Comparison of ENCODE assay signal across 8 cellular contexts in the genomic region with DNA sequence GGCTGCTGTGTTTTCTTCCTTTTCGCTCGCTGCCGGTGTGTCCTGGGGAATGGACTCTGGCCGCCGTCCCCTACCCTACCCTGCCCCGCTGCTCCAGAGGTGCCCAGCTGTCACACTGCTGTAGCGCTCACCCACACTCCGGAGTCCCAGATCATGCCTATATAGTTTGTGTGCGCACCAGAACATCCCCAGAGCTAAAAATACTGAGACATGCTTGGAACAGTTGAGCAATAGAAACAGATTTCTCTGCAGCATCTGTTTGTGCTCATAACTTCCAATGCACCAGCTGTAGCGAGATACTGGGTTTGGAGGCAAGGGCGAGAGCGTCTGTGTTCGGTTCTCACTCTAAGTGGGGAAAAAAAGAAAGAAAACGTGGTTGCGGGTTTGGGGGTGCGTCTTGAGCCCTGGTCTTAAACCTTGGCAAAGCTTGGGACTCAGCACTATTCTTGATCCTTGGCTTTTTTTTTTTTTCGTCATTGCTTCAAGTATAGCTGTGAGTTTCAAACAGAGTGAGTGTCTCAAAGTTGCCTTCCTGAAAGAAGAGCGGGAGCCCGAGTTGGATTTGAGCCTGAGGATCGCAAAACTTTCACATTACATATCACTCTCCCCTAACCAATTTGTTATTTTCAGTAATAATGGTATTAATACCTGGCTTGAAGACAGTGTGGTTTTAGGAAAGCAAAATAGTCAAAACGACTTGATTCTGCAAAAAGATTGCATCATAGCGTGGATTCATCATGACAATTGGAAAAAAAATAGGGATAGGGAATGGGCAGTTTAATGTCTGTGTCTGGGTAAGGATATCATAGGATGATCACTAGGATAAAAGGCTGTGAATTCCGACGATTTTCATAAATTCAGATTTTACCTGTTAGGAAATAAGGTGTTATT. TPM values are rescaled to one million over a fixed set of nuclear protein-coding genes. Genes with fewer than 3 reads are reported as not detected.
DNase-seq lines count a peak whose midpoint lies in the region; ATAC-seq, FAIRE-seq and TF ChIP-seq lines count a peak whose summit lies in the region.

No MANE protein-coding gene starts in this region.

- peaks cover 20% of the 10 kb centered on the region for H3K4me1 Mint-ChIP-seq in activated naive CD4-positive, alpha-beta T cell treated with anti-CD3 and anti-CD28 coated beads, Interleukin-2, amount 10 ng/mL, durations not matched to agents 7 days and 5 days
- H3K4me1 Mint-ChIP-seq in activated CD4-positive, alpha-beta memory T cell treated with anti-CD3 and anti-CD28 coated beads for 36 hours (ENCODE audit: low read depth): peaks cover 20% of the 10 kb centered on the region

- POLR2A ChIA-PET in activated CD4-positive, alpha-beta memory T cell treated with anti-CD3 and anti-CD28 coated beads for 36 hours (lab: Charles Lee): no interaction called here

- FAIRE-seq in pancreas (lab: Jason Lieb, UNC): no peak

- CTCF ChIA-PET in activated naive CD4-positive, alpha-beta T cell treated with anti-CD3 and anti-CD28 coated beads, Interleukin-2, amount 10 ng/mL, durations not matched to agents 7 days and 5 days (lab: Charles Lee): interaction anchor here (2.0 kb wide), 1 partner anchor 563 kb away, joined by 6 read pairs; no protein-coding TSS in a partner anchor
- CTCF ChIA-PET in activated CD4-positive, alpha-beta memory T cell treated with anti-CD3 and anti-CD28 coated beads for 36 hours (lab: Charles Lee): no interaction called here

- H3K27me3 Mint-ChIP-seq in activated naive CD4-positive, alpha-beta T cell treated with anti-CD3 and anti-CD28 coated beads, Interleukin-2, amount 10 ng/mL, durations not matched to agents 7 days and 5 days: peaks cover 40% of the 10 kb centered on the region
- peaks cover 60% of the 10 kb centered on the region for H3K27me3 Mint-ChIP-seq in activated CD4-positive, alpha-beta memory T cell treated with anti-CD3 and anti-CD28 coated beads for 36 hours

- no peaks in the 10 kb centered on the region for H3K9me3 Mint-ChIP-seq in activated naive CD4-positive, alpha-beta T cell treated with anti-CD3 and anti-CD28 coated beads, Interleukin-2, amount 10 ng/mL, durations not matched to agents 7 days and 5 days
- H3K9me3 Mint-ChIP-seq in activated CD4-positive, alpha-beta memory T cell treated with anti-CD3 and anti-CD28 coated beads for 36 hours: no peaks in the 10 kb centered on the region

- H3K27me3 ChIP-seq in cardiac muscle cell: peaks cover 60% of the 10 kb centered on the region
- no peaks in the 10 kb centered on the region for H3K27me3 ChIP-seq in pancreas

- H3K4me3 ChIP-seq in cardiac muscle cell: peak overlapping the region; percentile 48
- H3K4me3 ChIP-seq in pancreas: peak overlapping the region; percentile 29 to 66 (median 60)

- peak overlapping the region; percentile 42 for H3K4me3 Mint-ChIP-seq in activated naive CD4-positive, alpha-beta T cell treated with anti-CD3 and anti-CD28 coated beads, Interleukin-2, amount 10 ng/mL, durations not matched to agents 7 days and 5 days
- H3K4me3 Mint-ChIP-seq in activated CD4-positive, alpha-beta memory T cell treated with anti-CD3 and anti-CD28 coated beads for 36 hours: peak overlapping the region; percentile 57

- TF ChIP-seq CTCF in cardiac muscle cell (IDR thresholded peaks at IDR 0.05; ENCODE audit: low read depth, low read length) (no peak), pancreas (IDR thresholded peaks at IDR 0.05) (no peak)

- ATAC-seq in pancreas (peak; percentile 19 to 44 (median 33)), GM21528 (IDR thresholded peaks at IDR 0.05; ENCODE audit: low FRiP score, unreplicated experiment) (no peak), GM18511 (IDR thresholded peaks at IDR 0.05; ENCODE audit: unreplicated experiment) (no peak)

- no peaks in the 10 kb centered on the region for H3K4me1 ChIP-seq in cardiac muscle cell (ENCODE audit: low read depth)
- peaks cover 0 to 5% (median 3%) of the 10 kb centered on the region in 3 donors for H3K4me1 ChIP-seq in pancreas

- 5 to 6% methylated on average over 24 of the region's 24 CpGs for WGBS in pancreas, 2 donors

- intact Hi-C loops in activated CD4-positive, alpha-beta memory T cell treated with anti-CD3 and anti-CD28 coated beads for 36 hours (cut with micrococcal nuclease): no loop called here
- intact Hi-C loops in pancreas (cut with DNase I): loop anchor here in 1 of 3 donors (10.0 kb wide), 1 partner anchor 385 kb away; no protein-coding TSS in a partner anchor

- DNase-seq in activated naive CD4-positive, alpha-beta T cell treated with anti-CD3 and anti-CD28 coated beads, Interleukin-2, amount 10 ng/mL, durations not matched to agents 7 days and 5 days: no peak
- DNase-seq in activated naive CD4-positive, alpha-beta T cell treated with anti-CD3 and anti-CD28 coated beads, Interleukin-2, amount 50 U/mL, for 16 hours: no peak
- DNase-seq in activated CD4-positive, alpha-beta memory T cell treated with anti-CD3 and anti-CD28 coated beads for 36 hours: no peak
- peak; percentile 13 to 55 for DNase-seq in cardiac muscle cell (ENCODE audit: low read depth in 1 of 2, low spot score in 1 of 2)
- DNase-seq in pancreas: no peak
- no peak for DNase-seq in NCI-H146 treated with DMSO at 0.1 percent for 48 hours (lab: John Stamatoyannopoulos, UW; ENCODE audit: unreplicated experiment)

- H3K36me3 ChIP-seq in cardiac muscle cell (no peaks in the 10 kb centered on the region), pancreas (no peaks in the 10 kb centered on the region)

- no peak overlapping the region for H3K27ac ChIP-seq in cardiac muscle cell
- peak overlapping the region in 1 of 4 donors; percentile 87 for H3K27ac ChIP-seq in pancreas

- H3K27ac Mint-ChIP-seq in activated naive CD4-positive, alpha-beta T cell treated with anti-CD3 and anti-CD28 coated beads, Interleukin-2, amount 10 ng/mL, durations not matched to agents 7 days and 5 days: no peak overlapping the region
- no peak overlapping the region for H3K27ac Mint-ChIP-seq in activated CD4-positive, alpha-beta memory T cell treated with anti-CD3 and anti-CD28 coated beads for 36 hours

- no peaks in the 10 kb centered on the region for H3K36me3 Mint-ChIP-seq in activated naive CD4-positive, alpha-beta T cell treated with anti-CD3 and anti-CD28 coated beads, Interleukin-2, amount 10 ng/mL, durations not matched to agents 7 days and 5 days
- no peaks in the 10 kb centered on the region for H3K36me3 Mint-ChIP-seq in activated CD4-positive, alpha-beta memory T cell treated with anti-CD3 and anti-CD28 coated beads for 36 hours

- H3K9me3 ChIP-seq in cardiac muscle cell (ENCODE audit: low read depth): no peaks in the 10 kb centered on the region
- no peaks in the 10 kb centered on the region for H3K9me3 ChIP-seq in pancreas

RNA-seq across cellular contexts. Expression of gene KCNJ2, which starts 0.6 kb away (rescaled TPM):
- total RNA-seq in activated CD4-positive, alpha-beta memory T cell treated with anti-CD3 and anti-CD28 coated beads for 36 hours: not detected
- total RNA-seq in cardiac muscle cell (0.14 and 0.66 TPM in 2 replicates), pancreas (1 to 10 TPM in 2 of 6 donors, under 1 TPM in 4; 0.32 to 2.3 (median 0.60) TPM)
- polyA plus RNA-seq in cardiac muscle cell (0.14 TPM in 1 of 2 replicates, not detected in the other), pancreas (under 1 TPM; 0.38 to 0.75 TPM)

Comparison
In these comparisons a context has a peak if more than half of its experiments do, and no peak if none do; other contexts are left out.
1. DNase-seq: peak in cardiac muscle cell (2 of 2); none in activated naive CD4-positive, alpha-beta T cell treated with anti-CD3 and anti-CD28 coated beads, Interleukin-2, amount 10 ng/mL, durations not matched to agents 7 days and 5 days (single experiment), activated naive CD4-positive, alpha-beta T cell treated with anti-CD3 and anti-CD28 coated beads, Interleukin-2, amount 50 U/mL, for 16 hours (single experiment), activated CD4-positive, alpha-beta memory T cell treated with anti-CD3 and anti-CD28 coated beads for 36 hours (single experiment), pancreas (0 of 6) and NCI-H146 treated with DMSO at 0.1 percent for 48 hours (single experiment).
2. ATAC-seq: peak in pancreas (4 of 4); none in GM21528 (single experiment) and GM18511 (single experiment).